Comparison of ENCODE assay signal across 17 cellular contexts in the genomic region with DNA sequence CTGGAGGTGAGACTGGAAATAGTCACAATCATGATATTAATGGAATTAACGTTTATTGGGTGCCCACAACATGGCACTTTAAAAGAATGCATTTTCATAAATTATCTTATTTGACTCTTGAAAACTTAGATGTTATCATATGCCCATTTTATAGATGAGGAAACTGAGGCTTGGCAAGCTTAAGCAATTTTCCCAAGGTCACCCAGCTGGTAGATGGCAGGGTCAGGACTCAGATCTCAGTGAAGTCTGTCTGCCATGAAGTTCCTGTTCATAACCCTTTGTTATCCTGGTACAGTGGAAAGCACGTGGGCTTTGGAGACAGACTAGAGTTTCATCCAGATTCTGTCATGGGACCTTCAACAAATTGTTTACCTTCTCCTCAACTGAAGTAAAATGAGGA.
DNase-seq lines count a peak whose midpoint lies in the region; ATAC-seq and TF ChIP-seq lines count a peak whose summit lies in the region.
"Had no signal": no experiment of that assay in that cellular context is flagged by ENCODE, and none has a peak within 500 bp of the region (broad histone marks: within the 10 kb centered on the region; RNA-seq: fewer than 3 reads in every experiment).

No MANE protein-coding gene starts in this region.

- no peak overlapping the region for H2BK15ac ChIP-seq in mesendoderm (replicated peaks; ENCODE audit: low read depth)

- no peak overlapping the region for H3K18ac ChIP-seq in mesendoderm (ENCODE audit: low read length)

- no peak overlapping the region for H2BK120ac ChIP-seq in mesendoderm (ENCODE audit: low read depth, low read length)

- no peaks in the 10 kb centered on the region for H3K27me3 ChIP-seq in SK-N-SH (ENCODE audit: insufficient read depth)
- H3K27me3 ChIP-seq in mesendoderm (ENCODE audit: insufficient read depth, low read length, poor library complexity) = no peaks in the 10 kb centered on the region
- H3K27me3 ChIP-seq: BLaER1 treated with 17β-estradiol and CSF1 and Interleukin-3, amounts not matched to agents 10 nM and 100 nM had no signal

- no peaks in the 10 kb centered on the region for H3F3A ChIP-seq in SK-N-SH (replicated peaks; ENCODE audit: insufficient read depth)

- H3K27me3 Mint-ChIP-seq in brain = no peaks in the 10 kb centered on the region

- WGBS in SK-N-SH (ENCODE audit: low lambda C conversion rate) = 94% methylated on average over 2 of the region's 2 CpGs
- WGBS in mesendoderm (ENCODE audit: extremely low coverage, insufficient coverage, low lambda C conversion rate) = no CpG with 5 or more reads among the region's 2 CpGs

- H3K9me3 Mint-ChIP-seq in brain = peaks cover 0 to 7% (median 4%) of the 10 kb centered on the region in 5 experiments

- no peak overlapping the region for H3K4ac ChIP-seq in mesendoderm (ENCODE audit: low read depth, low read length)

- POLR2A ChIA-PET in SK-N-SH (lab: Yijun Ruan, JAX) = no interaction called here

- no peaks in the 10 kb centered on the region for H3K36me3 ChIP-seq in SK-N-SH (replicated peaks in 1 of 2; ENCODE audit: control insufficient read depth in 1 of 2, insufficient read depth in 2 of 2, low read length in 1 of 2)
- no peaks in the 10 kb centered on the region for H3K36me3 ChIP-seq in mesendoderm (ENCODE audit: control insufficient read depth, insufficient read depth, low read length)
- H3K36me3 ChIP-seq: BLaER1 treated with 17β-estradiol and CSF1 and Interleukin-3, amounts not matched to agents 10 nM and 100 nM had no signal

- no peaks in the 10 kb centered on the region for H4K20me1 ChIP-seq in SK-N-SH (ENCODE audit: insufficient read depth)
- H4K20me1 ChIP-seq: BLaER1 treated with 17β-estradiol and CSF1 and Interleukin-3, amounts not matched to agents 10 nM and 100 nM had no signal

- no peak overlapping the region for H3K56ac ChIP-seq in mesendoderm (ENCODE audit: low read length)

- no peak overlapping the region for H3K23ac ChIP-seq in mesendoderm (ENCODE audit: low read length)

- H2AK5ac ChIP-seq in mesendoderm (ENCODE audit: low read length) = no peak overlapping the region

- no peaks in the 10 kb centered on the region for H3K79me1 ChIP-seq in mesendoderm (ENCODE audit: low read length)

- H3K4me2 ChIP-seq in SK-N-SH (no peak overlapping the region), mesendoderm (ENCODE audit: low read length) (no peak overlapping the region)
- H3K4me2 ChIP-seq: BLaER1 treated with 17β-estradiol and CSF1 and Interleukin-3, amounts not matched to agents 10 nM and 100 nM had no signal

- no peak overlapping the region for H4K5ac ChIP-seq in mesendoderm (ENCODE audit: low read length)

- H3K4me1 Mint-ChIP-seq in brain = peaks cover 36% of the 10 kb centered on the region
- H3K4me1 Mint-ChIP-seq: CD4-positive, CD25-positive, alpha-beta regulatory T cell had no signal

- ATAC-seq in SK-N-SH treated with all-trans-retinoic acid at 6 μM for 48 hours = no peak
- ATAC-seq in HG03439 (IDR thresholded peaks at IDR 0.05; ENCODE audit: unreplicated experiment) = no peak

- H2AFZ ChIP-seq in SK-N-SH (ENCODE audit: low read depth) = no peak overlapping the region
- H2AFZ ChIP-seq: GM23248 had no signal

- no peak for DNase-seq in SK-N-SH
- no peak for DNase-seq in mesendoderm
- DNase-seq in retina = peak; percentile 21
- no peak for DNase-seq in foreskin fibroblast
- DNase-seq in globus pallidus (ENCODE audit: low spot score) = no peak
- DNase-seq: 8988T; ACHN; CD4-positive, CD25-positive, alpha-beta regulatory T cell; DMS53; GF-D8; GM23248; H7; IMR-90 had no signal

- CTCF ChIA-PET in SK-N-SH (lab: Yijun Ruan, JAX) = interaction anchor here (1.0 to 2.0 kb wide), 6 partner anchors 21 to 1148 kb away, joined by 3 to 8 read pairs (median 3); no protein-coding TSS in a partner anchor

- no peak for TF ChIP-seq CTCF in SK-N-SH (IDR thresholded peaks at IDR 0.05)
- no peak for TF ChIP-seq CTCF in brain (conservative IDR thresholded peaks at IDR 0.05)
- TF ChIP-seq CTCF in foreskin fibroblast (IDR thresholded peaks at IDR 0.05; ENCODE audit: low read depth, low read length) = no peak

- H3K4me1 ChIP-seq in SK-N-SH (ENCODE audit: control insufficient read depth in 1 of 2, insufficient read depth in 2 of 2, low read depth in 1 of 2, low read length in 1 of 2) = peaks cover 7 to 15% of the 10 kb centered on the region in 2 experiments; a peak in 3 of 4 replicates
- H3K4me1 ChIP-seq in mesendoderm (ENCODE audit: control insufficient read depth, low read depth, low read length) = peaks cover 11% of the 10 kb centered on the region
- H3K4me1 ChIP-seq: BLaER1 treated with 17β-estradiol and CSF1 and Interleukin-3, amounts not matched to agents 10 nM and 100 nM had no signal

- H3K9me3 ChIP-seq in SK-N-SH = no peaks in the 10 kb centered on the region
- H3K9me3 ChIP-seq: BLaER1 treated with 17β-estradiol and CSF1 and Interleukin-3, amounts not matched to agents 10 nM and 100 nM had no signal

- no peaks in the 10 kb centered on the region for H3K36me3 Mint-ChIP-seq in brain
- H3K36me3 Mint-ChIP-seq: CD4-positive, CD25-positive, alpha-beta regulatory T cell had no signal

- H3K79me2 ChIP-seq in SK-N-SH (ENCODE audit: insufficient read depth) = no peaks in the 10 kb centered on the region
- H3K79me2 ChIP-seq in mesendoderm (ENCODE audit: control insufficient read depth, insufficient read depth, low read length) = no peaks in the 10 kb centered on the region

- no peak overlapping the region for H2BK5ac ChIP-seq in mesendoderm (ENCODE audit: low read length)

- no peak overlapping the region for H3K9ac ChIP-seq in SK-N-SH
- no peak overlapping the region for H3K9ac ChIP-seq in mesendoderm (ENCODE audit: low read length)
- H3K9ac ChIP-seq: BLaER1 treated with 17β-estradiol and CSF1 and Interleukin-3, amounts not matched to agents 10 nM and 100 nM; GM23248 had no signal

- H3K9me2 ChIP-seq in SK-N-SH = no peaks in the 10 kb centered on the region

- TF ChIP-seq RAD21 in SK-N-SH (IDR thresholded peaks at IDR 0.05; ENCODE audit: low read length) = no peak

- peak overlapping the region; percentile 86 for H4K8ac ChIP-seq in mesendoderm (ENCODE audit: low read depth, low read length)

- TF ChIP-seq EP300 in SK-N-SH (IDR thresholded peaks at IDR 0.05; ENCODE audit: borderline replicate concordance in 1 of 2, low read depth in 1 of 2, low read length in 1 of 2) = no peak

- peak overlapping the region in 3 of 5 experiments; percentile 81 to 84 (median 82) for H3K27ac Mint-ChIP-seq in brain
- H3K27ac Mint-ChIP-seq: CD4-positive, CD25-positive, alpha-beta regulatory T cell had no signal

- H3K4me3 ChIP-seq in SK-N-SH (ENCODE audit: low read depth in 2 of 2, low read length in 1 of 2) = no peak overlapping the region
- H3K4me3 ChIP-seq in mesendoderm (ENCODE audit: low read length) = no peak overlapping the region
- H3K4me3 ChIP-seq in foreskin fibroblast (ENCODE audit: low read depth in 1 of 2, low read length in 2 of 2) = no peak overlapping the region
- H3K4me3 ChIP-seq: BLaER1 treated with 17β-estradiol and CSF1 and Interleukin-3, amounts not matched to agents 10 nM and 100 nM; GM23248 had no signal

- H3K27ac ChIP-seq in SK-N-SH (ENCODE audit: low read depth in 2 of 2, low read length in 1 of 2) (peak overlapping the region; percentile 41 to 66; a peak in 2 of 4 replicates), mesendoderm (ENCODE audit: low read depth, low read length) (no peak overlapping the region)
- H3K27ac ChIP-seq: BLaER1 treated with 17β-estradiol and CSF1 and Interleukin-3, amounts not matched to agents 10 nM and 100 nM; GM23248 had no signal

- H3K4me3 Mint-ChIP-seq in brain = no peak overlapping the region
- H3K4me3 Mint-ChIP-seq: CD4-positive, CD25-positive, alpha-beta regulatory T cell had no signal

TF ChIP-seq in SK-N-SH, 30 proteins besides CTCF, POLR2A, EP300 and RAD21 (continues in another document):
- TF ChIP-seq RCOR1 (IDR thresholded peaks at IDR 0.05; ENCODE audit: low read length) = no peak
- TF ChIP-seq USF1 (IDR thresholded peaks at IDR 0.05; ENCODE audit: borderline replicate concordance, low read depth) = no peak
- TF ChIP-seq NFIC (IDR thresholded peaks at IDR 0.05; ENCODE audit: borderline replicate concordance) = no peak
- no peak for TF ChIP-seq MAX (IDR thresholded peaks at IDR 0.05; ENCODE audit: low read depth)
- no peak for TF ChIP-seq TEAD4 (IDR thresholded peaks at IDR 0.05; ENCODE audit: borderline replicate concordance, insufficient read depth)
- no peak for TF ChIP-seq EZH2phosphoT487 (IDR thresholded peaks at IDR 0.05; ENCODE audit: borderline replicate concordance, low read depth)
- no peak for TF ChIP-seq FOSL2 (IDR thresholded peaks at IDR 0.05; ENCODE audit: borderline replicate concordance, low read depth)

TF ChIP-seq in SK-N-SH treated with all-trans-retinoic acid at 6 μM for 48 hours, 23 proteins besides CTCF, POLR2A, EP300 and RAD21 (continues in another document):
- TF ChIP-seq, protein P1, sequence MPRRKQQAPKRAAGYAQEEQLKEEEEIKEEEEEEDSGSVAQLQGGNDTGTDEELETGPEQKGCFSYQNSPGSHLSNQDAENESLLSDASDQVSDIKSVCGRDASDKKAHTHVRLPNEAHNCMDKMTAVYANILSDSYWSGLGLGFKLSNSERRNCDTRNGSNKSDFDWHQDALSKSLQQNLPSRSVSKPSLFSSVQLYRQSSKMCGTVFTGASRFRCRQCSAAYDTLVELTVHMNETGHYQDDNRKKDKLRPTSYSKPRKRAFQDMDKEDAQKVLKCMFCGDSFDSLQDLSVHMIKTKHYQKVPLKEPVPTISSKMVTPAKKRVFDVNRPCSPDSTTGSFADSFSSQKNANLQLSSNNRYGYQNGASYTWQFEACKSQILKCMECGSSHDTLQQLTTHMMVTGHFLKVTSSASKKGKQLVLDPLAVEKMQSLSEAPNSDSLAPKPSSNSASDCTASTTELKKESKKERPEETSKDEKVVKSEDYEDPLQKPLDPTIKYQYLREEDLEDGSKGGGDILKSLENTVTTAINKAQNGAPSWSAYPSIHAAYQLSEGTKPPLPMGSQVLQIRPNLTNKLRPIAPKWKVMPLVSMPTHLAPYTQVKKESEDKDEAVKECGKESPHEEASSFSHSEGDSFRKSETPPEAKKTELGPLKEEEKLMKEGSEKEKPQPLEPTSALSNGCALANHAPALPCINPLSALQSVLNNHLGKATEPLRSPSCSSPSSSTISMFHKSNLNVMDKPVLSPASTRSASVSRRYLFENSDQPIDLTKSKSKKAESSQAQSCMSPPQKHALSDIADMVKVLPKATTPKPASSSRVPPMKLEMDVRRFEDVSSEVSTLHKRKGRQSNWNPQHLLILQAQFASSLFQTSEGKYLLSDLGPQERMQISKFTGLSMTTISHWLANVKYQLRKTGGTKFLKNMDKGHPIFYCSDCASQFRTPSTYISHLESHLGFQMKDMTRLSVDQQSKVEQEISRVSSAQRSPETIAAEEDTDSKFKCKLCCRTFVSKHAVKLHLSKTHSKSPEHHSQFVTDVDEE (CRISPR knock-in tag; IDR thresholded peaks at IDR 0.05) = no peak
- no peak for TF ChIP-seq TCF4 (CRISPR knock-in tag; IDR thresholded peaks at IDR 0.05; ENCODE audit: borderline replicate concordance)
- no peak for TF ChIP-seq ISL1 (CRISPR knock-in tag; IDR thresholded peaks at IDR 0.05)
